In genomic region chr1:117930173-117930447, GRCh38 we compare ENCODE assay signal across 8 cellular contexts. TPM values are rescaled to one million over a fixed set of nuclear protein-coding genes. Genes with fewer than 3 reads are reported as not detected.
DNase-seq lines count a peak whose midpoint lies in the region; ATAC-seq and TF ChIP-seq lines count a peak whose summit lies in the region.

No MANE protein-coding gene starts in this region.

- H3K4me3 ChIP-seq in GM06990 (replicated peaks; ENCODE audit: low read depth, low read length) (peak overlapping the region; percentile 99), KMS-11 (IDR thresholded peaks at IDR 0.05; ENCODE audit: insufficient read depth, low read depth, low read length) (no peak overlapping the region)

- H3K4me3 Mint-ChIP-seq in dendritic cell treated with granulocyte-macrophage colony-stimulating factor and Interleukin-4, amounts not matched to agents 40 ng/mL and 50 ng/mL, for 4 days: peak overlapping the region; percentile 90
- H3K4me3 Mint-ChIP-seq in natural killer cell treated with Interleukin-12 subunit alpha and Interleukin-12 subunit beta and Interleukin-15 and Interleukin-18, amount 100 ng/mL, for 72 hours: peak overlapping the region; percentile 99

- no peaks in the 10 kb centered on the region for H3K27me3 ChIP-seq in GM06990 (replicated peaks; ENCODE audit: control insufficient read depth, insufficient read depth, low read length)
- no peaks in the 10 kb centered on the region for H3K27me3 ChIP-seq in KMS-11 (ENCODE audit: insufficient read depth, low read depth)

- H2AFZ ChIP-seq in KMS-11 (ENCODE audit: low read depth): peak overlapping the region; percentile 30; the same call in 1 of the 2 replicates

- no peaks in the 10 kb centered on the region for H3K27me3 Mint-ChIP-seq in dendritic cell treated with granulocyte-macrophage colony-stimulating factor and Interleukin-4, amounts not matched to agents 40 ng/mL and 50 ng/mL, for 4 days
- no peaks in the 10 kb centered on the region for H3K27me3 Mint-ChIP-seq in natural killer cell treated with Interleukin-12 subunit alpha and Interleukin-12 subunit beta and Interleukin-15 and Interleukin-18, amount 100 ng/mL, for 72 hours

- H3K79me2 ChIP-seq in KMS-11 (ENCODE audit: insufficient read depth, low read depth): peaks cover 10% of the 10 kb centered on the region; the same call in 1 of the 2 replicates

- TF ChIP-seq CTCF in GM06990 (IDR thresholded peaks at IDR 0.05; ENCODE audit: insufficient read depth, low read length, poor library complexity, severe bottlenecking) (no peak), KMS-11 (conservative IDR thresholded peaks at IDR 0.05; ENCODE audit: low read depth, low read length) (no peak)

- H3K4me2 ChIP-seq in KMS-11: peak overlapping the region; percentile 36

- no peaks in the 10 kb centered on the region for H3K9me3 Mint-ChIP-seq in dendritic cell treated with granulocyte-macrophage colony-stimulating factor and Interleukin-4, amounts not matched to agents 40 ng/mL and 50 ng/mL, for 4 days
- no peaks in the 10 kb centered on the region for H3K9me3 Mint-ChIP-seq in natural killer cell treated with Interleukin-12 subunit alpha and Interleukin-12 subunit beta and Interleukin-15 and Interleukin-18, amount 100 ng/mL, for 72 hours

- intact Hi-C loops in dendritic cell treated with granulocyte-macrophage colony-stimulating factor and Interleukin-4, amounts not matched to agents 40 ng/mL and 50 ng/mL, for 4 days (cut with micrococcal nuclease): no loop called here

- no peak for TF ChIP-seq POLR2A in erythroblast (IDR thresholded peaks at IDR 0.05; ENCODE audit: low read length)

- H3K27ac Mint-ChIP-seq in dendritic cell treated with granulocyte-macrophage colony-stimulating factor and Interleukin-4, amounts not matched to agents 40 ng/mL and 50 ng/mL, for 4 days: peak overlapping the region; percentile 98
- H3K27ac Mint-ChIP-seq in natural killer cell treated with Interleukin-12 subunit alpha and Interleukin-12 subunit beta and Interleukin-15 and Interleukin-18, amount 100 ng/mL, for 72 hours: peak overlapping the region; percentile 83 to 88

- H3K4me1 ChIP-seq in KMS-11 (ENCODE audit: low read depth, poor library complexity, severe bottlenecking): peaks cover 12% of the 10 kb centered on the region

- H3K9ac ChIP-seq in KMS-11: peak overlapping the region; percentile 37; the same call in 1 of the 2 replicates

- H3K36me3 ChIP-seq in GM06990 (ENCODE audit: control insufficient read depth, insufficient read depth, low read length): no peaks in the 10 kb centered on the region
- no peaks in the 10 kb centered on the region for H3K36me3 ChIP-seq in KMS-11 (ENCODE audit: insufficient read depth)

- peaks cover 47% of the 10 kb centered on the region for H3K4me1 Mint-ChIP-seq in dendritic cell treated with granulocyte-macrophage colony-stimulating factor and Interleukin-4, amounts not matched to agents 40 ng/mL and 50 ng/mL, for 4 days (ENCODE audit: low read depth)
- peaks cover 43 to 51% of the 10 kb centered on the region in 2 donors for H3K4me1 Mint-ChIP-seq in natural killer cell treated with Interleukin-12 subunit alpha and Interleukin-12 subunit beta and Interleukin-15 and Interleukin-18, amount 100 ng/mL, for 72 hours (ENCODE audit: low read depth in 2 of 2)

- no peaks in the 10 kb centered on the region for H4K20me1 ChIP-seq in KMS-11 (ENCODE audit: insufficient read depth)

- no peak for ATAC-seq in natural killer cell treated with Interleukin-12 subunit alpha and Interleukin-12 subunit beta and Interleukin-15 and Interleukin-18, amount 100 ng/mL, for 72 hours
- ATAC-seq in GM19324 (IDR thresholded peaks at IDR 0.05; ENCODE audit: low FRiP score, unreplicated experiment): no peak

- DNase-seq in GM06990 (ENCODE audit: extremely low read depth, insufficient read length) (no peak), erythroblast (lab: John Stamatoyannopoulos, UW) (no peak), DMS79 (lab: John Stamatoyannopoulos, UW) (no peak), NCI-H1436 treated with DMSO at 0.1 percent for 48 hours (lab: John Stamatoyannopoulos, UW) (no peak)
- no peak for DNase-seq in natural killer cell treated with Interleukin-12 subunit alpha and Interleukin-12 subunit beta and Interleukin-15 and Interleukin-18, amount 100 ng/mL, for 72 hours (ENCODE audit: low spot score)

- H3K36me3 Mint-ChIP-seq in dendritic cell treated with granulocyte-macrophage colony-stimulating factor and Interleukin-4, amounts not matched to agents 40 ng/mL and 50 ng/mL, for 4 days (ENCODE audit: low read depth): peaks cover 33% of the 10 kb centered on the region
- H3K36me3 Mint-ChIP-seq in natural killer cell treated with Interleukin-12 subunit alpha and Interleukin-12 subunit beta and Interleukin-15 and Interleukin-18, amount 100 ng/mL, for 72 hours: peaks cover 5% of the 10 kb centered on the region

- peak overlapping the region; percentile 28; the same call in 1 of the 2 replicates for H3K27ac ChIP-seq in KMS-11

RNA-seq across cellular contexts. Expression of gene WDR3, which starts 0.6 kb away (rescaled TPM):
- 10 to 100 TPM; 40.1 to 44.8 TPM for total RNA-seq in natural killer cell treated with Interleukin-12 subunit alpha and Interleukin-12 subunit beta and Interleukin-15 and Interleukin-18, amount 100 ng/mL, for 72 hours

RNA-seq across cellular contexts. Expression of gene GDAP2, which starts 0.7 kb away (rescaled TPM):
- 10 to 100 TPM; 31.3 to 36.6 TPM for total RNA-seq in natural killer cell treated with Interleukin-12 subunit alpha and Interleukin-12 subunit beta and Interleukin-15 and Interleukin-18, amount 100 ng/mL, for 72 hours
